ENCODE assay signal across 12 cellular contexts in genomic region chr5:103410174-103410573, GRCh38.
DNase-seq lines count a peak whose midpoint lies in the region; ATAC-seq and TF ChIP-seq lines count a peak whose summit lies in the region.
"Had no signal": no experiment of that assay in that cellular context is flagged by ENCODE, and none has a peak within 500 bp of the region (broad histone marks: within the 10 kb centered on the region; RNA-seq: fewer than 3 reads in every experiment).

No MANE protein-coding gene starts in this region.

- no peak overlapping the region for H3K27ac Mint-ChIP-seq in mesothelial cell of epicardium
- H3K27ac Mint-ChIP-seq: activated naive CD8-positive, alpha-beta T cell treated with anti-CD3 and anti-CD28 coated beads for 36 hours had no signal

- DNase-seq in stimulated activated naive CD4-positive, alpha-beta T cell treated with Interleukin-2 at 50 U/mL for 16 hours (lab: John Stamatoyannopoulos, UW) = no peak
- DNase-seq in putamen (ENCODE audit: low spot score) (no peak), mesothelial cell of epicardium (ENCODE audit: low spot score in 2 of 2, unreplicated experiment in 2 of 2) (no peak), LoVo (ENCODE audit: low spot score) (no peak)
- DNase-seq: activated naive CD8-positive, alpha-beta T cell treated with anti-CD3 and anti-CD28 coated beads for 36 hours; NCI-H1048; NCI-H446 treated with DMSO at 0.1 percent for 48 hours had no signal

- peaks cover 42% of the 10 kb centered on the region for H3K4me1 Mint-ChIP-seq in mesothelial cell of epicardium
- H3K4me1 Mint-ChIP-seq: activated naive CD8-positive, alpha-beta T cell treated with anti-CD3 and anti-CD28 coated beads for 36 hours had no signal

- no peak for TF ChIP-seq CTCF in mesothelial cell of epicardium (IDR thresholded peaks at IDR 0.05; ENCODE audit: unreplicated experiment)

- no peak overlapping the region for H3K4me3 Mint-ChIP-seq in mesothelial cell of epicardium
- H3K4me3 Mint-ChIP-seq: activated naive CD8-positive, alpha-beta T cell treated with anti-CD3 and anti-CD28 coated beads for 36 hours had no signal

- ATAC-seq in GM18498 (IDR thresholded peaks at IDR 0.05; ENCODE audit: unreplicated experiment) (peak; percentile 96), GM19438 (IDR thresholded peaks at IDR 0.05; ENCODE audit: low read depth, unreplicated experiment) (peak; percentile 88), HG02678 (IDR thresholded peaks at IDR 0.05; ENCODE audit: unreplicated experiment) (peak; percentile 94), HG03354 (IDR thresholded peaks at IDR 0.05; ENCODE audit: poor library complexity, severe bottlenecking, unreplicated experiment) (peak; percentile 97)
- ATAC-seq: A549 had no signal

- no peaks in the 10 kb centered on the region for H3K27me3 Mint-ChIP-seq in mesothelial cell of epicardium (ENCODE audit: low read depth)

- H3K36me3 Mint-ChIP-seq in mesothelial cell of epicardium = no peaks in the 10 kb centered on the region
- H3K36me3 Mint-ChIP-seq: activated naive CD8-positive, alpha-beta T cell treated with anti-CD3 and anti-CD28 coated beads for 36 hours had no signal

- H3K9me3 Mint-ChIP-seq in mesothelial cell of epicardium = peaks cover 3% of the 10 kb centered on the region
- H3K9me3 Mint-ChIP-seq: activated naive CD8-positive, alpha-beta T cell treated with anti-CD3 and anti-CD28 coated beads for 36 hours had no signal
